Comparison of ENCODE assay signal across 25 cellular contexts in the genomic region with DNA sequence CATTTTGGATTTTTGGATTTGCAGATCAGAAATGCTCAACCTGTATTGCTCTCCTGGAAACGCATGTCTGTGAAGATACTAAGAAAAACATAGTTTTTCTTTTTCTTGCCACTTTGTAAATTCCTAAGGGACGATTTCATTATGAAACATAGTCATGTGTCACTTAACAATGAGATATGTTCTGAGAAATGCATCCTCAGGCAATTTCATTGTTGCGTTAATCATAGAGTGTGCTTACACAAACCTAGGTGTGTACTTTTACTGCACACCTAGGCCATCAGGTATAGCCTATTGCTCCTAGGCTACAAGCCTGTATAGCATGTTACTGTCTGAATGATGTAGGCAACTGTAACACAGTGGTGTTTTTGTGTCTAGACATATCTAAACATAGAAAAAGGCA. TPM values are rescaled to one million over a fixed set of nuclear protein-coding genes. Genes with fewer than 3 reads are reported as not detected.
A peak's percentile ranks its signal among the peaks of the same experiment; 100 is the strongest.
DNase-seq lines count a peak whose midpoint lies in the region; ATAC-seq and FAIRE-seq lines count a peak whose summit lies in the region.
"Had no signal": no experiment of that assay in that cellular context is flagged by ENCODE, and none has a peak within 500 bp of the region (broad histone marks: within the 10 kb centered on the region; RNA-seq: fewer than 3 reads in every experiment).

No MANE protein-coding gene starts in this region.

- peaks cover 18% of the 10 kb centered on the region for H3K9me3 Mint-ChIP-seq in stimulated activated naive CD8-positive, alpha-beta T cell treated with anti-CD3 and anti-CD28 coated beads, Interleukin-15, Interleukin-2, amounts not matched to agents 100 ng/mL and 50 ng/mL, for 24 hours
- H3K9me3 Mint-ChIP-seq in activated naive CD8-positive, alpha-beta T cell (ENCODE audit: low read depth) = peaks cover 9% of the 10 kb centered on the region
- H3K9me3 Mint-ChIP-seq: type B pancreatic cell had no signal

- no peak for ATAC-seq in stimulated activated naive CD8-positive, alpha-beta T cell treated with anti-CD3 and anti-CD28 coated beads, Interleukin-15, Interleukin-2, amounts not matched to agents 100 U/mL and 50 U/mL, for 24 hours

- H3K27ac Mint-ChIP-seq in stimulated activated naive CD8-positive, alpha-beta T cell treated with anti-CD3 and anti-CD28 coated beads, Interleukin-15, Interleukin-2, amounts not matched to agents 100 ng/mL and 50 ng/mL, for 24 hours = peak overlapping the region; percentile 38
- peak overlapping the region; percentile 76 for H3K27ac Mint-ChIP-seq in activated naive CD8-positive, alpha-beta T cell
- H3K27ac Mint-ChIP-seq: activated CD4-positive, alpha-beta memory T cell treated with anti-CD3 and anti-CD28 coated beads for 36 hours; type B pancreatic cell had no signal

- DNase-seq in stimulated activated naive CD8-positive, alpha-beta T cell treated with anti-CD3 and anti-CD28 coated beads, Interleukin-15, Interleukin-2, amounts not matched to agents 100 U/mL and 50 U/mL, for 24 hours = no peak
- DNase-seq in iris pigment epithelial cell (ENCODE audit: low read depth) = peak; percentile 26
- no peak for DNase-seq in SHP77 treated with DMSO at 0.1 percent for 48 hours (lab: John Stamatoyannopoulos, UW)
- no peak for DNase-seq in HT-29 (ENCODE audit: low spot score)
- no peak for DNase-seq in putamen (ENCODE audit: low spot score)
- no peak for DNase-seq in HTR-8/SVneo (ENCODE audit: insufficient read length, low spot score)
- DNase-seq: activated CD4-positive, alpha-beta memory T cell treated with anti-CD3 and anti-CD28 coated beads for 36 hours; activated naive CD4-positive, alpha-beta T cell treated with anti-CD3 and anti-CD28 coated beads, Interleukin-2, amount 50 U/mL, for 16 hours; activated T-cell treated with anti-CD3 and anti-CD28 coated beads, Interleukin-2, amount 50 U/mL, for 48 hours; C1 segment of cervical spinal cord; DMS153; effector memory CD4-positive, alpha-beta T cell; KBM-7; kidney glomerular epithelial cell; NCI-H146; NCI-H2171; NCI-H748 treated with DMSO at 0.1 percent for 48 hours; stimulated activated CD4-positive, alpha-beta T cell treated with anti-CD3 and anti-CD28 coated beads, Interleukin-4, amount 100 ng/mL, for 1 hour; stomach had no signal

- H3K36me3 Mint-ChIP-seq in stimulated activated naive CD8-positive, alpha-beta T cell treated with anti-CD3 and anti-CD28 coated beads, Interleukin-15, Interleukin-2, amounts not matched to agents 100 ng/mL and 50 ng/mL, for 24 hours (ENCODE audit: low read depth) = peaks cover 30% of the 10 kb centered on the region
- peaks cover 19% of the 10 kb centered on the region for H3K36me3 Mint-ChIP-seq in activated naive CD8-positive, alpha-beta T cell
- H3K36me3 Mint-ChIP-seq: type B pancreatic cell had no signal

- H3K4me1 Mint-ChIP-seq in stimulated activated naive CD8-positive, alpha-beta T cell treated with anti-CD3 and anti-CD28 coated beads, Interleukin-15, Interleukin-2, amounts not matched to agents 100 ng/mL and 50 ng/mL, for 24 hours (ENCODE audit: low read depth) = peaks cover 69% of the 10 kb centered on the region
- H3K4me1 Mint-ChIP-seq in activated naive CD8-positive, alpha-beta T cell (ENCODE audit: low read depth) = peaks cover 70% of the 10 kb centered on the region

- no peaks in the 10 kb centered on the region for H3K27me3 Mint-ChIP-seq in stimulated activated naive CD8-positive, alpha-beta T cell treated with anti-CD3 and anti-CD28 coated beads, Interleukin-15, Interleukin-2, amounts not matched to agents 100 ng/mL and 50 ng/mL, for 24 hours
- H3K27me3 Mint-ChIP-seq in activated naive CD8-positive, alpha-beta T cell = no peaks in the 10 kb centered on the region
- H3K27me3 Mint-ChIP-seq: activated CD4-positive, alpha-beta memory T cell treated with anti-CD3 and anti-CD28 coated beads for 36 hours had no signal

- no peak for FAIRE-seq in HTR-8/SVneo (lab: Jason Lieb, UNC)

- H3K4me3 Mint-ChIP-seq in stimulated activated naive CD8-positive, alpha-beta T cell treated with anti-CD3 and anti-CD28 coated beads, Interleukin-15, Interleukin-2, amounts not matched to agents 100 ng/mL and 50 ng/mL, for 24 hours = peak overlapping the region; percentile 11
- peak overlapping the region; percentile 38 for H3K4me3 Mint-ChIP-seq in activated naive CD8-positive, alpha-beta T cell
- H3K4me3 Mint-ChIP-seq: activated CD4-positive, alpha-beta memory T cell treated with anti-CD3 and anti-CD28 coated beads for 36 hours; type B pancreatic cell had no signal

RNA-seq across cellular contexts. Expression of gene THEMIS, which starts 13.4 kb away (rescaled TPM):
- not detected in 2 replicates for total RNA-seq in HT-29 (2014; rRNA removed; shearing (Covaris generic))
- total RNA-seq: chondrocyte, glomerular endothelial cell, smooth muscle cell had no signal
